Comparison of ENCODE assay signal across 10 cellular contexts in genomic region chrX:71909956-71910355, GRCh38. TPM values are rescaled to one million over a fixed set of nuclear protein-coding genes. Genes with fewer than 3 reads are reported as not detected.
DNase-seq lines count a peak whose midpoint lies in the region; ATAC-seq and TF ChIP-seq lines count a peak whose summit lies in the region.
"Had no signal": no experiment of that assay in that cellular context is flagged by ENCODE, and none has a peak within 500 bp of the region (broad histone marks: within the 10 kb centered on the region; RNA-seq: fewer than 3 reads in every experiment).

No MANE protein-coding gene starts in this region.

- H3K4me1 Mint-ChIP-seq in effector memory CD8-positive, alpha-beta T cell (ENCODE audit: low read depth in 2 of 2): peaks cover 0 to 7% of the 10 kb centered on the region in 2 donors
- H3K4me1 Mint-ChIP-seq in mesothelial cell of epicardium: peaks cover 28% of the 10 kb centered on the region
- peaks cover 7% of the 10 kb centered on the region for H3K4me1 Mint-ChIP-seq in CD4-positive, alpha-beta T cell (ENCODE audit: low read depth)
- H3K4me1 Mint-ChIP-seq in activated T-helper 1 cell treated with anti-CD3 and anti-CD28 coated beads, Interleukin-12 subunit alpha, Interleukin-12 subunit beta, Interleukin-2, Interleukin-4 antibody, amounts not matched to agents 30 ng/mL and 10 ng/mL and 1 ng/mL, durations not matched to agents 14 hours and 24 hours and 36 hours (ENCODE audit: low read depth): no peaks in the 10 kb centered on the region

- intact Hi-C loops in CD4-positive, alpha-beta T cell (cut with DNase I, micrococcal nuclease): no loop called here
- intact Hi-C loops in activated T-helper 1 cell treated with anti-CD3 and anti-CD28 coated beads, Interleukin-12 subunit alpha, Interleukin-12 subunit beta, Interleukin-2, Interleukin-4 antibody, amounts not matched to agents 30 ng/mL and 10 ng/mL and 1 ng/mL, durations not matched to agents 14 hours and 24 hours and 36 hours (cut with micrococcal nuclease): no loop called here

- POLR2A ChIA-PET in CD4-positive, alpha-beta T cell (lab: Charles Lee): no interaction called here

- no peaks in the 10 kb centered on the region for H3K36me3 ChIP-seq in HAP-1 (replicated peaks)
- H3K36me3 ChIP-seq: Peyer's patch, spleen had no signal

- peak overlapping the region; percentile 68 to 73 for H3K4me3 Mint-ChIP-seq in effector memory CD8-positive, alpha-beta T cell
- peak overlapping the region; percentile 76 for H3K4me3 Mint-ChIP-seq in mesothelial cell of epicardium
- no peak overlapping the region for H3K4me3 Mint-ChIP-seq in CD4-positive, alpha-beta T cell
- no peak overlapping the region for H3K4me3 Mint-ChIP-seq in activated T-helper 1 cell treated with anti-CD3 and anti-CD28 coated beads, Interleukin-12 subunit alpha, Interleukin-12 subunit beta, Interleukin-2, Interleukin-4 antibody, amounts not matched to agents 30 ng/mL and 10 ng/mL and 1 ng/mL, durations not matched to agents 14 hours and 24 hours and 36 hours

- no peak overlapping the region for H3K27ac ChIP-seq in CD4-positive, alpha-beta T cell (ENCODE audit: low read depth, low read length)
- H3K27ac ChIP-seq: Peyer's patch, spleen had no signal

- H3K9me3 Mint-ChIP-seq in effector memory CD8-positive, alpha-beta T cell: no peaks in the 10 kb centered on the region
- H3K9me3 Mint-ChIP-seq in mesothelial cell of epicardium: peaks cover 25% of the 10 kb centered on the region
- no peaks in the 10 kb centered on the region for H3K9me3 Mint-ChIP-seq in CD4-positive, alpha-beta T cell
- no peaks in the 10 kb centered on the region for H3K9me3 Mint-ChIP-seq in activated T-helper 1 cell treated with anti-CD3 and anti-CD28 coated beads, Interleukin-12 subunit alpha, Interleukin-12 subunit beta, Interleukin-2, Interleukin-4 antibody, amounts not matched to agents 30 ng/mL and 10 ng/mL and 1 ng/mL, durations not matched to agents 14 hours and 24 hours and 36 hours

- in situ Hi-C loops in HAP-1 (cut with MboI; ENCODE audit: low sequenced_read_pairs): no loop called here

- H3K36me3 Mint-ChIP-seq in effector memory CD8-positive, alpha-beta T cell (ENCODE audit: insufficient read depth): no peaks in the 10 kb centered on the region
- no peaks in the 10 kb centered on the region for H3K36me3 Mint-ChIP-seq in mesothelial cell of epicardium
- no peaks in the 10 kb centered on the region for H3K36me3 Mint-ChIP-seq in CD4-positive, alpha-beta T cell (ENCODE audit: low read depth)
- no peaks in the 10 kb centered on the region for H3K36me3 Mint-ChIP-seq in activated T-helper 1 cell treated with anti-CD3 and anti-CD28 coated beads, Interleukin-12 subunit alpha, Interleukin-12 subunit beta, Interleukin-2, Interleukin-4 antibody, amounts not matched to agents 30 ng/mL and 10 ng/mL and 1 ng/mL, durations not matched to agents 14 hours and 24 hours and 36 hours (ENCODE audit: low read depth)

- no peaks in the 10 kb centered on the region for H3K9me3 ChIP-seq in HAP-1
- no peaks in the 10 kb centered on the region for H3K9me3 ChIP-seq in CD4-positive, alpha-beta T cell (ENCODE audit: control insufficient read depth, low read length)
- H3K9me3 ChIP-seq: Peyer's patch, spleen had no signal

- TF ChIP-seq CTCF in AG09309 (IDR thresholded peaks at IDR 0.05; ENCODE audit: control insufficient read depth, insufficient read depth, low read depth, low read length, missing control alignments) (peak; percentile 56), mesothelial cell of epicardium (IDR thresholded peaks at IDR 0.05; ENCODE audit: unreplicated experiment) (no peak)
- TF ChIP-seq CTCF in CD4-positive, alpha-beta T cell (IDR thresholded peaks at IDR 0.05): no peak

- H3K4me3 ChIP-seq in AG09309 (ENCODE audit: control insufficient read depth, low read depth, low read length) (peak overlapping the region; percentile 62), HAP-1 (peak overlapping the region; percentile 68)

- H3K4me1 ChIP-seq in HAP-1: peaks cover 5% of the 10 kb centered on the region; the same call in 1 of the 2 replicates
- H3K4me1 ChIP-seq: Peyer's patch had no signal

- no peak for ATAC-seq in effector memory CD8-positive, alpha-beta T cell (replicated peaks)
- ATAC-seq in CD4-positive, alpha-beta T cell (ENCODE audit: poor library complexity): no peak

- peaks cover 29 to 54% of the 10 kb centered on the region in 2 donors for H3K27me3 Mint-ChIP-seq in effector memory CD8-positive, alpha-beta T cell
- no peaks in the 10 kb centered on the region for H3K27me3 Mint-ChIP-seq in mesothelial cell of epicardium (ENCODE audit: low read depth)
- H3K27me3 Mint-ChIP-seq in CD4-positive, alpha-beta T cell: peaks cover 75% of the 10 kb centered on the region
- H3K27me3 Mint-ChIP-seq in activated T-helper 1 cell treated with anti-CD3 and anti-CD28 coated beads, Interleukin-12 subunit alpha, Interleukin-12 subunit beta, Interleukin-2, Interleukin-4 antibody, amounts not matched to agents 30 ng/mL and 10 ng/mL and 1 ng/mL, durations not matched to agents 14 hours and 24 hours and 36 hours (ENCODE audit: insufficient read depth): peaks cover 35% of the 10 kb centered on the region

- CTCF ChIA-PET in CD4-positive, alpha-beta T cell (lab: Charles Lee): no interaction called here

- H3K27ac Mint-ChIP-seq in effector memory CD8-positive, alpha-beta T cell: no peak overlapping the region
- H3K27ac Mint-ChIP-seq in mesothelial cell of epicardium: no peak overlapping the region
- no peak overlapping the region for H3K27ac Mint-ChIP-seq in CD4-positive, alpha-beta T cell
- H3K27ac Mint-ChIP-seq in activated T-helper 1 cell treated with anti-CD3 and anti-CD28 coated beads, Interleukin-12 subunit alpha, Interleukin-12 subunit beta, Interleukin-2, Interleukin-4 antibody, amounts not matched to agents 30 ng/mL and 10 ng/mL and 1 ng/mL, durations not matched to agents 14 hours and 24 hours and 36 hours: no peak overlapping the region

- no peak for DNase-seq in AG09309 (ENCODE audit: low read depth)
- peak; percentile 62 to 77 for DNase-seq in HAP-1 (ENCODE audit: low spot score in 2 of 2)
- no peak for DNase-seq in effector memory CD8-positive, alpha-beta T cell
- no peak for DNase-seq in mesothelial cell of epicardium (ENCODE audit: low spot score in 2 of 2, unreplicated experiment in 2 of 2)
- DNase-seq in activated CD8-positive, alpha-beta memory T cell treated with anti-CD3 and anti-CD28 coated beads, Interleukin-2, amount 50 U/mL, for 4 hours: no peak
- no peak for DNase-seq in CD4-positive, alpha-beta T cell
- DNase-seq in A172 (ENCODE audit: low spot score): no peak
- no peak for DNase-seq in activated T-helper 1 cell treated with anti-CD3 and anti-CD28 coated beads, Interleukin-12 subunit alpha, Interleukin-12 subunit beta, Interleukin-2, Interleukin-4 antibody, amounts not matched to agents 30 ng/mL and 10 ng/mL and 1 ng/mL, durations not matched to agents 14 hours and 24 hours and 36 hours (ENCODE audit: low spot score)
- DNase-seq: Peyer's patch, spleen had no signal

- no peaks in the 10 kb centered on the region for H3K27me3 ChIP-seq in HAP-1 (ENCODE audit: low read depth)
- H3K27me3 ChIP-seq in CD4-positive, alpha-beta T cell (ENCODE audit: control insufficient read depth, insufficient read depth, low read length): peaks cover 41% of the 10 kb centered on the region
- H3K27me3 ChIP-seq: Peyer's patch had no signal

RNA-seq across cellular contexts. Expression of gene NHSL2, which starts 0.7 kb away (rescaled TPM):
- 22.8 to 24.6 TPM (median 24.0 TPM) in 3 replicates for total RNA-seq in mesothelial cell of epicardium
- total RNA-seq in CD4-positive, alpha-beta T cell: 1 to 10 TPM; 1.3 to 1.5 TPM
- not detected in 2 replicates for total RNA-seq in A172 (2014; rRNA removed; shearing (Covaris generic))
- total RNA-seq in activated T-helper 1 cell treated with anti-CD3 and anti-CD28 coated beads, Interleukin-12 subunit alpha, Interleukin-12 subunit beta, Interleukin-2, Interleukin-4 antibody, amounts not matched to agents 30 ng/mL and 10 ng/mL and 1 ng/mL, durations not matched to agents 14 hours and 24 hours and 36 hours: 0.10 and 0.36 TPM in 2 replicates

Comparison
In these comparisons a context has a peak if more than half of its experiments do, and no peak if none do; other contexts are left out.
1. DNase-seq: peak in HAP-1 (2 of 2); none in AG09309 (single experiment), effector memory CD8-positive, alpha-beta T cell (0 of 3), mesothelial cell of epicardium (0 of 2), activated CD8-positive, alpha-beta memory T cell treated with anti-CD3 and anti-CD28 coated beads, Interleukin-2, amount 50 U/mL, for 4 hours (single experiment), CD4-positive, alpha-beta T cell (0 of 10), A172 (single experiment) and activated T-helper 1 cell treated with anti-CD3 and anti-CD28 coated beads, Interleukin-12 subunit alpha, Interleukin-12 subunit beta, Interleukin-2, Interleukin-4 antibody, amounts not matched to agents 30 ng/mL and 10 ng/mL and 1 ng/mL, durations not matched to agents 14 hours and 24 hours and 36 hours (single experiment).
2. H3K4me3 Mint-ChIP-seq: peak in effector memory CD8-positive, alpha-beta T cell (2 of 2) and mesothelial cell of epicardium (single experiment); none in CD4-positive, alpha-beta T cell (single experiment) and activated T-helper 1 cell treated with anti-CD3 and anti-CD28 coated beads, Interleukin-12 subunit alpha, Interleukin-12 subunit beta, Interleukin-2, Interleukin-4 antibody, amounts not matched to agents 30 ng/mL and 10 ng/mL and 1 ng/mL, durations not matched to agents 14 hours and 24 hours and 36 hours (single experiment).